In genomic region chr1:62311473-62311943, GRCh38 we compare ENCODE assay signal across 1 cellular context.
TF ChIP-seq lines count a peak whose summit lies in the region.

No MANE protein-coding gene starts in this region.

TF ChIP-seq in HEK293, 187 proteins besides CTCF, POLR2A, EP300 and RAD21 (continued from another document and continues in another):
- TF ChIP-seq ZXDB (tag by site-specific recombination; IDR thresholded peaks at IDR 0.05) (peak; percentile 90), TRIM28 (IDR thresholded peaks at IDR 0.05; ENCODE audit: borderline replicate concordance, low read length) (peak; percentile 91), ZBTB8A (tag by site-specific recombination; IDR thresholded peaks at IDR 0.05) (peak; percentile 42), ZNF600 (tag by site-specific recombination; IDR thresholded peaks at IDR 0.05) (peak; percentile 80; the same call in 1 of the 2 replicates), ZNF280D (tag by site-specific recombination; IDR thresholded peaks at IDR 0.05) (no peak), ZNF132 (tag by site-specific recombination; IDR thresholded peaks at IDR 0.05; ENCODE audit: borderline replicate concordance) (no peak), ZBTB49 (tag by site-specific recombination; IDR thresholded peaks at IDR 0.05; ENCODE audit: low read depth) (no peak), ZNF558 (tag by site-specific recombination; IDR thresholded peaks at IDR 0.05) (peak; percentile 57; the same call in 1 of the 2 replicates), GLIS1 (tag by site-specific recombination; IDR thresholded peaks at IDR 0.05) (peak; percentile 95), ZNF654 (tag by site-specific recombination; IDR thresholded peaks at IDR 0.05; ENCODE audit: low read depth) (no peak), HOXA7 (CRISPR knock-in tag; IDR thresholded peaks at IDR 0.05; ENCODE audit: borderline replicate concordance) (no peak), ZNF416 (tag by site-specific recombination; IDR thresholded peaks at IDR 0.05) (no peak), ZNF335 (tag by site-specific recombination; conservative IDR thresholded peaks at IDR 0.05) (peak; percentile 28; the same call in 1 of the 2 replicates), ZNF791 (tag by site-specific recombination; IDR thresholded peaks at IDR 0.05) (no peak), MZF1 (tag by site-specific recombination; IDR thresholded peaks at IDR 0.05; ENCODE audit: borderline replicate concordance) (0 out of 2 replicates have a peak, but pooled peaks have one; percentile 32), ZNF518A (tag by site-specific recombination; conservative IDR thresholded peaks at IDR 0.05; ENCODE audit: low read depth) (peak; percentile 41; the same call in 1 of the 2 replicates), ZNF157 (tag by site-specific recombination; IDR thresholded peaks at IDR 0.05) (no peak), ZSCAN16 (tag by site-specific recombination; IDR thresholded peaks at IDR 0.05) (no peak), YY1 (tag by site-specific recombination; IDR thresholded peaks at IDR 0.05) (no peak), ZNF629 (tag by site-specific recombination; IDR thresholded peaks at IDR 0.05) (peak; percentile 88), ZNF521 (tag by site-specific recombination; IDR thresholded peaks at IDR 0.05) (no peak), ZBTB17 (tag by site-specific recombination; IDR thresholded peaks at IDR 0.05) (peak; percentile 76), ZNF513 (tag by site-specific recombination; IDR thresholded peaks at IDR 0.05) (peak; percentile 40; the same call in 1 of the 2 replicates), ZNF114 (tag by site-specific recombination; IDR thresholded peaks at IDR 0.05) (no peak), ZNF366 (tag by site-specific recombination; conservative IDR thresholded peaks at IDR 0.05) (peak; percentile 97), ZNF660 (tag by site-specific recombination; IDR thresholded peaks at IDR 0.05) (peak; percentile 79), EGR2 (tag by site-specific recombination; IDR thresholded peaks at IDR 0.05; ENCODE audit: low read depth) (peak; percentile 74), ZNF449 (tag by site-specific recombination; IDR thresholded peaks at IDR 0.05) (peak; percentile 52; the same call in 1 of the 2 replicates), ZFP69B (tag by site-specific recombination; IDR thresholded peaks at IDR 0.05) (peak; percentile 58)
- TF ChIP-seq, protein P1, sequence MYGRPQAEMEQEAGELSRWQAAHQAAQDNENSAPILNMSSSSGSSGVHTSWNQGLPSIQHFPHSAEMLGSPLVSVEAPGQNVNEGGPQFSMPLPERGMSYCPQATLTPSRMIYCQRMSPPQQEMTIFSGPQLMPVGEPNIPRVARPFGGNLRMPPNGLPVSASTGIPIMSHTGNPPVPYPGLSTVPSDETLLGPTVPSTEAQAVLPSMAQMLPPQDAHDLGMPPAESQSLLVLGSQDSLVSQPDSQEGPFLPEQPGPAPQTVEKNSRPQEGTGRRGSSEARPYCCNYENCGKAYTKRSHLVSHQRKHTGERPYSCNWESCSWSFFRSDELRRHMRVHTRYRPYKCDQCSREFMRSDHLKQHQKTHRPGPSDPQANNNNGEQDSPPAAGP (tag by site-specific recombination; IDR thresholded peaks at IDR 0.05): peak; percentile 73; the same call in 1 of the 2 replicates
- TF ChIP-seq, protein P2, sequence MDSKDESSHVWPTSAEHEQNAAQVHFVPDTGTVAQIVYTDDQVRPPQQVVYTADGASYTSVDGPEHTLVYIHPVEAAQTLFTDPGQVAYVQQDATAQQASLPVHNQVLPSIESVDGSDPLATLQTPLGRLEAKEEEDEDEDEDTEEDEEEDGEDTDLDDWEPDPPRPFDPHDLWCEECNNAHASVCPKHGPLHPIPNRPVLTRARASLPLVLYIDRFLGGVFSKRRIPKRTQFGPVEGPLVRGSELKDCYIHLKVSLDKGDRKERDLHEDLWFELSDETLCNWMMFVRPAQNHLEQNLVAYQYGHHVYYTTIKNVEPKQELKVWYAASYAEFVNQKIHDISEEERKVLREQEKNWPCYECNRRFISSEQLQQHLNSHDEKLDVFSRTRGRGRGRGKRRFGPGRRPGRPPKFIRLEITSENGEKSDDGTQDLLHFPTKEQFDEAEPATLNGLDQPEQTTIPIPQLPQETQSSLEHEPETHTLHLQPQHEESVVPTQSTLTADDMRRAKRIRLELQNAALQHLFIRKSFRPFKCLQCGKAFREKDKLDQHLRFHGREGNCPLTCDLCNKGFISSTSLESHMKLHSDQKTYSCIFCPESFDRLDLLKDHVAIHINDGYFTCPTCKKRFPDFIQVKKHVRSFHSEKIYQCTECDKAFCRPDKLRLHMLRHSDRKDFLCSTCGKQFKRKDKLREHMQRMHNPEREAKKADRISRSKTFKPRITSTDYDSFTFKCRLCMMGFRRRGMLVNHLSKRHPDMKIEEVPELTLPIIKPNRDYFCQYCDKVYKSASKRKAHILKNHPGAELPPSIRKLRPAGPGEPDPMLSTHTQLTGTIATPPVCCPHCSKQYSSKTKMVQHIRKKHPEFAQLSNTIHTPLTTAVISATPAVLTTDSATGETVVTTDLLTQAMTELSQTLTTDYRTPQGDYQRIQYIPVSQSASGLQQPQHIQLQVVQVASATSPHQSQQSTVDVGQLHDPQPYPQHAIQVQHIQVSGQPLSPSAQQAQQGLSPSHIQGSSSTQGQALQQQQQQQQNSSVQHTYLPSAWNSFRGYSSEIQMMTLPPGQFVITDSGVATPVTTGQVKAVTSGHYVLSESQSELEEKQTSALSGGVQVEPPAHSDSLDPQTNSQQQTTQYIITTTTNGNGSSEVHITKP (tag by site-specific recombination; IDR thresholded peaks at IDR 0.05): peak; percentile 88
- TF ChIP-seq, protein P3, sequence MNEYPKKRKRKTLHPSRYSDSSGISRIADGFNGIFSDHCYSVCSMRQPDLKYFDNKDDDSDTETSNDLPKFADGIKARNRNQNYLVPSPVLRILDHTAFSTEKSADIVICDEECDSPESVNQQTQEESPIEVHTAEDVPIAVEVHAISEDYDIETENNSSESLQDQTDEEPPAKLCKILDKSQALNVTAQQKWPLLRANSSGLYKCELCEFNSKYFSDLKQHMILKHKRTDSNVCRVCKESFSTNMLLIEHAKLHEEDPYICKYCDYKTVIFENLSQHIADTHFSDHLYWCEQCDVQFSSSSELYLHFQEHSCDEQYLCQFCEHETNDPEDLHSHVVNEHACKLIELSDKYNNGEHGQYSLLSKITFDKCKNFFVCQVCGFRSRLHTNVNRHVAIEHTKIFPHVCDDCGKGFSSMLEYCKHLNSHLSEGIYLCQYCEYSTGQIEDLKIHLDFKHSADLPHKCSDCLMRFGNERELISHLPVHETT (tag by site-specific recombination; IDR thresholded peaks at IDR 0.05): peak; percentile 92
- TF ChIP-seq, protein P4, sequence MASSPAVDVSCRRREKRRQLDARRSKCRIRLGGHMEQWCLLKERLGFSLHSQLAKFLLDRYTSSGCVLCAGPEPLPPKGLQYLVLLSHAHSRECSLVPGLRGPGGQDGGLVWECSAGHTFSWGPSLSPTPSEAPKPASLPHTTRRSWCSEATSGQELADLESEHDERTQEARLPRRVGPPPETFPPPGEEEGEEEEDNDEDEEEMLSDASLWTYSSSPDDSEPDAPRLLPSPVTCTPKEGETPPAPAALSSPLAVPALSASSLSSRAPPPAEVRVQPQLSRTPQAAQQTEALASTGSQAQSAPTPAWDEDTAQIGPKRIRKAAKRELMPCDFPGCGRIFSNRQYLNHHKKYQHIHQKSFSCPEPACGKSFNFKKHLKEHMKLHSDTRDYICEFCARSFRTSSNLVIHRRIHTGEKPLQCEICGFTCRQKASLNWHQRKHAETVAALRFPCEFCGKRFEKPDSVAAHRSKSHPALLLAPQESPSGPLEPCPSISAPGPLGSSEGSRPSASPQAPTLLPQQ (tag by site-specific recombination; IDR thresholded peaks at IDR 0.05): peak; percentile 71
